Comparison of ENCODE assay signal across 11 cellular contexts in the genomic region with DNA sequence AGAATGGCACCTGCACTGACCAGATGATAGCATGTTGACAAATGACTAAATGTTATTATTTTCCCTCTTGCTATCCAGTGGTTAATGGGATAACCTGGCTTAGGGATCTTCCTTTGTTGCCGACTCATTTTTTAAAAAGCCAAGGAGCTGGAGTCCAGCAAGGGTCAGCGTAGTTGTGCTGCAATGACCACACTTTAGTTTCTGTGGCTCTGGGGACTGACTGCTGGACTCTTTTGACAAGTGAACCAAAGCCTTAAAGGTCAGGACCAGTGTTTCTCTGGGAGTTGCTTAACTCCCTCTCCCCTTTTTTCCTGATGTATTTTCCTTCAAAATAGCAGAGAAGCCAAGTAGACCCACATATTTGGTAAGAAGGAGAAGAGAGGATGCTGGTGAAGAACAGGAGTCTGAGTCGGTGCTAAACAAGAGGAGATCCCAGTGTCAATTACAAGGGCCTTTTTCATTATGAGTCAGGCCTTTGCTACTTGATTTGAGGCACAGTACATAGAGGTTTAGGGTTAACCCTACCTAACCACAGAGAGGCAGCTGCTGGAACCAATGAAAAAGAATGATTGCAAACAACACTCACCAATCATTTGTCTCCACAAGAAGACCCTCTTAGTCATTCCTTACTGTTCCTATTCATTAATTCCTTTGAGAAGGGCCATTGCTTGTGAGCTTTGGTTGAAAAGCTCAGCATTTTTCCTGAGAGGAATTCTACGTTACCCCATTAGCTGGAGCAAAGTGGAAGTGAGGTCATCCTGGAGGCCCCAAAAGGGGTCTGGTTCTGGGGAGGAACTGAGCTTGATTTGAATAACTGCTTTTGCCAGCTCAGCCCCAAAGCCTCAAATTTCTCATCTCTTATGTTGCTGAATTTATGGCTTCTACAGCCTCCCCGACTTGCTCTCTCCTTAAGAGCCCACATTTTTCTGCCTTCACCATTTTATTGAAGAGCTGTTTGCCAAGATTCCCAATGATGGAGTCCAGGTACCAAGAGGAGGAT.
DNase-seq lines count a peak whose midpoint lies in the region; ATAC-seq and TF ChIP-seq lines count a peak whose summit lies in the region.
"Had no signal": no experiment of that assay in that cellular context is flagged by ENCODE, and none has a peak within 500 bp of the region (broad histone marks: within the 10 kb centered on the region; RNA-seq: fewer than 3 reads in every experiment).

No MANE protein-coding gene starts in this region.

- TF ChIP-seq CTCF in GM20000 (IDR thresholded peaks at IDR 0.05; ENCODE audit: extremely low read depth, missing control alignments) (no peak), foreskin fibroblast (IDR thresholded peaks at IDR 0.05; ENCODE audit: low read depth, low read length) (no peak)

- ATAC-seq in GM18508 (IDR thresholded peaks at IDR 0.05; ENCODE audit: insufficient read depth, unreplicated experiment) (peak; percentile 99), HG03045 (IDR thresholded peaks at IDR 0.05; ENCODE audit: unreplicated experiment) (peak; percentile 86)
- ATAC-seq: Panc1 had no signal

- H3K4me3 ChIP-seq in foreskin fibroblast (ENCODE audit: low read depth in 1 of 2, low read length in 2 of 2) = no peak overlapping the region
- H3K4me3 ChIP-seq: ascending aorta had no signal

- DNase-seq in GM20000 (ENCODE audit: low spot score) = peak; percentile 28
- DNase-seq in RPMI7951 (ENCODE audit: low read depth) = peak; percentile 31
- no peak for DNase-seq in NCI-H1048 (lab: John Stamatoyannopoulos, UW)
- no peak for DNase-seq in NCI-H446 treated with DMSO at 0.1 percent for 48 hours (lab: John Stamatoyannopoulos, UW)
- no peak for DNase-seq in foreskin fibroblast
- no peak for DNase-seq in NCI-H1092 (lab: John Stamatoyannopoulos, UW)
- DNase-seq: activated CD4-positive, alpha-beta T cell treated with anti-CD3 and anti-CD28 coated beads for 4 hours had no signal

Comparison
In these comparisons a context has a peak if more than half of its experiments do, and no peak if none do; other contexts are left out.
1. DNase-seq: peak in GM20000 (single experiment) and RPMI7951 (single experiment); none in NCI-H1048 (single experiment), NCI-H446 treated with DMSO at 0.1 percent for 48 hours (single experiment), foreskin fibroblast (0 of 2) and NCI-H1092 (single experiment).